Comparison of ENCODE assay signal across 1 cellular context in genomic region chr18:49591775-49592174, GRCh38.
TF ChIP-seq lines count a peak whose summit lies in the region.

No MANE protein-coding gene starts in this region.

TF ChIP-seq in A549, 52 proteins besides CTCF, POLR2A, EP300 and RAD21 (continued from another document):
- no peak for TF ChIP-seq EHF (CRISPR knock-in tag; IDR thresholded peaks at IDR 0.05)
